Comparison of ENCODE assay signal across 15 cellular contexts in genomic region chr2:195037072-195037471, GRCh38.
DNase-seq lines count a peak whose midpoint lies in the region; ATAC-seq, FAIRE-seq and TF ChIP-seq lines count a peak whose summit lies in the region.
"Had no signal": no experiment of that assay in that cellular context is flagged by ENCODE, and none has a peak within 500 bp of the region (broad histone marks: within the 10 kb centered on the region; RNA-seq: fewer than 3 reads in every experiment).

No MANE protein-coding gene starts in this region.

- H3K9me3 Mint-ChIP-seq in GM23338 = no peaks in the 10 kb centered on the region
- no peaks in the 10 kb centered on the region for H3K9me3 Mint-ChIP-seq in CD4-positive, alpha-beta memory T cell

- H3K79me2 ChIP-seq in GM23338 (replicated peaks; ENCODE audit: insufficient read depth) = no peaks in the 10 kb centered on the region

- no peaks in the 10 kb centered on the region for H3K27me3 Mint-ChIP-seq in GM23338 (ENCODE audit: insufficient read depth, low read depth, poor library complexity)
- no peaks in the 10 kb centered on the region for H3K27me3 Mint-ChIP-seq in CD4-positive, alpha-beta memory T cell

- no peaks in the 10 kb centered on the region for H3K9me3 ChIP-seq in colonic mucosa
- H3K9me3 ChIP-seq in small intestine (ENCODE audit: control insufficient read depth, low read depth) = no peaks in the 10 kb centered on the region
- H3K9me3 ChIP-seq in CD4-positive, alpha-beta memory T cell (ENCODE audit: control insufficient read depth in 1 of 2, low read length in 2 of 2) = no peaks in the 10 kb centered on the region

- H4K20me1 ChIP-seq in GM23338 (replicated peaks; ENCODE audit: insufficient read depth) = no peaks in the 10 kb centered on the region

- POLR2A ChIA-PET in CD4-positive, alpha-beta memory T cell (lab: Charles Lee; ENCODE audit: partially characterized antibody) = no interaction called here

- no peaks in the 10 kb centered on the region for H3K4me1 ChIP-seq in GM23338 (ENCODE audit: insufficient read depth)
- H3K4me1 ChIP-seq in colonic mucosa = no peaks in the 10 kb centered on the region
- no peaks in the 10 kb centered on the region for H3K4me1 ChIP-seq in small intestine (ENCODE audit: control insufficient read depth in 2 of 2, insufficient read depth in 1 of 2, low read depth in 1 of 2, low read length in 1 of 2)
- H3K4me1 ChIP-seq in CD4-positive, alpha-beta memory T cell (ENCODE audit: insufficient read depth, low read length) = no peaks in the 10 kb centered on the region

- no peaks in the 10 kb centered on the region for H3K36me3 Mint-ChIP-seq in GM23338 (ENCODE audit: low read depth)
- H3K36me3 Mint-ChIP-seq in CD4-positive, alpha-beta memory T cell = no peaks in the 10 kb centered on the region

- no peaks in the 10 kb centered on the region for H3K9me2 ChIP-seq in GM23338 (ENCODE audit: insufficient read depth)

- H3K27me3 ChIP-seq in GM23338 (ENCODE audit: insufficient read depth) (no peaks in the 10 kb centered on the region), colonic mucosa (no peaks in the 10 kb centered on the region), small intestine (ENCODE audit: control insufficient read depth in 2 of 2, insufficient read depth in 2 of 2, low read length in 2 of 2) (no peaks in the 10 kb centered on the region)
- no peaks in the 10 kb centered on the region for H3K27me3 ChIP-seq in CD4-positive, alpha-beta memory T cell (ENCODE audit: insufficient read depth, low read length)

- no peak for ATAC-seq in GM23338
- no peak for ATAC-seq in GM21786 (IDR thresholded peaks at IDR 0.05; ENCODE audit: unreplicated experiment)
- ATAC-seq: GM12878 had no signal

- WGBS in small intestine, 3 donors = 23 to 70% (median 59%) methylated on average over 2 of the region's 2 CpGs

- intact Hi-C loops in colonic mucosa (cut with DNase I) = no loop called here
- intact Hi-C loops in CD4-positive, alpha-beta memory T cell (cut with micrococcal nuclease) = no loop called here

- H3K27ac ChIP-seq in GM23338 (ENCODE audit: low read depth) = no peak overlapping the region
- no peak overlapping the region for H3K27ac ChIP-seq in colonic mucosa
- no peak overlapping the region for H3K27ac ChIP-seq in small intestine (ENCODE audit: low read depth in 1 of 2, low read length in 1 of 2)
- no peak overlapping the region for H3K27ac ChIP-seq in CD4-positive, alpha-beta memory T cell (ENCODE audit: low read depth, low read length)
- H3K27ac ChIP-seq: GM23248, HL-60 had no signal

- no peak overlapping the region for H3K4me3 Mint-ChIP-seq in GM23338
- no peak overlapping the region for H3K4me3 Mint-ChIP-seq in CD4-positive, alpha-beta memory T cell

- 0 out of 2 replicates have a peak overlapping the region, but pooled peaks have one; percentile 47 for H2AFZ ChIP-seq in GM23338
- H2AFZ ChIP-seq: GM23248 had no signal

- H3K36me3 ChIP-seq in GM23338 (ENCODE audit: insufficient read depth) = no peaks in the 10 kb centered on the region
- H3K36me3 ChIP-seq in colonic mucosa = no peaks in the 10 kb centered on the region
- no peaks in the 10 kb centered on the region for H3K36me3 ChIP-seq in small intestine (ENCODE audit: control insufficient read depth in 2 of 2, insufficient read depth in 2 of 2, low read length in 2 of 2)
- H3K36me3 ChIP-seq in CD4-positive, alpha-beta memory T cell (ENCODE audit: insufficient read depth, low read length) = no peaks in the 10 kb centered on the region

- H3K4me1 Mint-ChIP-seq in GM23338 = peaks cover 2% of the 10 kb centered on the region; the same call in 2 of the 3 replicates
- H3K4me1 Mint-ChIP-seq in CD4-positive, alpha-beta memory T cell = no peaks in the 10 kb centered on the region

- H3F3A ChIP-seq in GM23338 (replicated peaks; ENCODE audit: low read depth) = no peaks in the 10 kb centered on the region

- no peak overlapping the region for H3K4me2 ChIP-seq in GM23338

- CTCF ChIA-PET in CD4-positive, alpha-beta memory T cell (lab: Charles Lee; ENCODE audit: partially characterized antibody) = no interaction called here

- TF ChIP-seq CTCF in GM23338 (conservative IDR thresholded peaks at IDR 0.05; ENCODE audit: low read depth in 2 of 2) (no peak), colonic mucosa (IDR thresholded peaks at IDR 0.05) (no peak)

- DNase-seq in GM23338 (ENCODE audit: low spot score) (no peak), colonic mucosa (peak; percentile 17), kidney tubule cell (ENCODE audit: low spot score) (peak; percentile 27), small intestine (peak; percentile 1), NCI-H82 (lab: John Stamatoyannopoulos, UW) (no peak), ureter (ENCODE audit: low spot score) (no peak)
- no peak for DNase-seq in CD4-positive, alpha-beta memory T cell
- DNase-seq: Calu3, DMS79, GM23248, H7 had no signal

- H3K4me3 ChIP-seq in GM23338 (no peak overlapping the region), colonic mucosa (no peak overlapping the region), small intestine (ENCODE audit: low read depth in 1 of 2, low read length in 2 of 2) (no peak overlapping the region)
- H3K4me3 ChIP-seq in CD4-positive, alpha-beta memory T cell (ENCODE audit: low read length in 2 of 2) = no peak overlapping the region
- H3K4me3 ChIP-seq: GM12878, GM23248 had no signal

- no peak for FAIRE-seq in small intestine (lab: Jason Lieb, UNC)
- FAIRE-seq: GM12878, GM18507 had no signal

- no peak overlapping the region for H3K9ac ChIP-seq in colonic mucosa (ENCODE audit: low read depth in 2 of 2, low read length in 2 of 2)
- H3K9ac ChIP-seq: GM23248 had no signal

- no peak overlapping the region for H3K27ac Mint-ChIP-seq in GM23338
- H3K27ac Mint-ChIP-seq in CD4-positive, alpha-beta memory T cell = no peak overlapping the region

TF ChIP-seq in GM23338, 12 proteins besides CTCF, POLR2A, EP300 and RAD21 (continues in another document):
- TF ChIP-seq ZNF114 (CRISPR knock-in tag; IDR thresholded peaks at IDR 0.05) (no peak), ZNF331 (CRISPR knock-in tag; IDR thresholded peaks at IDR 0.05; ENCODE audit: low read depth) (no peak), REST (IDR thresholded peaks at IDR 0.05; ENCODE audit: unreplicated experiment) (no peak), EZH2phosphoT487 (IDR thresholded peaks at IDR 0.05; ENCODE audit: unreplicated experiment) (no peak), JUNB (IDR thresholded peaks at IDR 0.05; ENCODE audit: unreplicated experiment) (no peak), EZH2 (IDR thresholded peaks at IDR 0.05; ENCODE audit: low read depth, unreplicated experiment) (no peak)

Comparison
In these comparisons a context has a peak if more than half of its experiments do, and no peak if none do; other contexts are left out.
1. DNase-seq: peak in colonic mucosa (single experiment), kidney tubule cell (single experiment) and small intestine (single experiment); none in GM23338 (single experiment), NCI-H82 (single experiment), CD4-positive, alpha-beta memory T cell (0 of 5) and ureter (single experiment).